ENCODE assay signal across 26 cellular contexts in genomic region chr1:33841516-33841915, GRCh38. TPM values are rescaled to one million over a fixed set of nuclear protein-coding genes. Genes with fewer than 3 reads are reported as not detected.
"Had no signal": no experiment of that assay in that cellular context is flagged by ENCODE, and none has a peak within 500 bp of the region (broad histone marks: within the 10 kb centered on the region; RNA-seq: fewer than 3 reads in every experiment).

No MANE protein-coding gene starts in this region.

- ATAC-seq: activated CD4-positive, CD25-positive, alpha-beta regulatory T cell treated with anti-CD3 and anti-CD28 coated beads, Interleukin-2, amount 50 U/mL, for 24 hours; activated CD8-positive, alpha-beta T cell treated with anti-CD3 and anti-CD28 coated beads, Interleukin-2, amount 10 ng/mL, durations not matched to agents 7 days and 5 days; body of pancreas; SK-N-SH treated with all-trans-retinoic acid at 6 μM for 48 hours had no signal

- DNase-seq: activated CD4-positive, alpha-beta T cell treated with anti-CD3 and anti-CD28 coated beads for 48 hours; activated CD4-positive, alpha-beta T cell treated with anti-CD3 and anti-CD28 coated beads, Interleukin-2, amount 50 U/mL, for 4 hours; activated CD8-positive, alpha-beta memory T cell treated with anti-CD3 and anti-CD28 coated beads, Interleukin-2, amount 50 U/mL, for 48 hours; activated CD8-positive, alpha-beta T cell treated with anti-CD3 and anti-CD28 coated beads, Interleukin-2, amount 10 ng/mL, durations not matched to agents 7 days and 5 days; activated naive CD4-positive, alpha-beta T cell treated with anti-CD3 and anti-CD28 coated beads, Interleukin-2, amount 50 U/mL, for 16 hours; activated naive CD8-positive, alpha-beta T cell treated with anti-CD3 and anti-CD28 coated beads, Interleukin-2, amount 10 ng/mL, durations not matched to agents 7 days and 5 days; activated T-cell treated with anti-CD3 and anti-CD28 coated beads, Interleukin-2, amount 50 U/mL, for 1 hour; aorta; body of pancreas; central memory CD4-positive, alpha-beta T cell; NCI-H1092; NCI-H1930; NCI-H69; NK-92 treated with Interleukin-12 subunit alpha and Interleukin-12 subunit beta, amount 100 ng/mL, for 24 hours; OCI-M1; Peyer's patch; SHP77; SW 1271 had no signal

- H3K9me3 ChIP-seq: body of pancreas, Peyer's patch, SJSA1 had no signal

- H3K27me3 ChIP-seq: body of pancreas, Peyer's patch, SJSA1 had no signal

- H3K27ac ChIP-seq: body of pancreas, Peyer's patch, SJSA1 had no signal

- H3K4me1 ChIP-seq: body of pancreas, Peyer's patch, SJSA1 had no signal

- H3K4me3 ChIP-seq: body of pancreas, Peyer's patch, SJSA1 had no signal

- H3K36me3 ChIP-seq: Peyer's patch, SJSA1 had no signal

RNA-seq across cellular contexts. Expression of gene HMGB4, which starts 22.4 kb away (rescaled TPM):
- total RNA-seq: activated CD8-positive, alpha-beta T cell treated with anti-CD3 and anti-CD28 coated beads, Interleukin-2, amount 10 ng/mL, durations not matched to agents 7 days and 5 days; activated naive CD8-positive, alpha-beta T cell treated with anti-CD3 and anti-CD28 coated beads, Interleukin-2, amount 10 ng/mL, durations not matched to agents 7 days and 5 days; aorta; body of pancreas; bronchial epithelial cell; chondrocyte; LHCN-M2; MCF 10A; Peyer's patch; SJSA1; T-helper 1 cell treated with Interleukin-12 subunit alpha and Interleukin-12 subunit beta and Interleukin-4 antibody, amounts not matched to agents 30 ng/mL and 1 ng/mL, for 36 hours had no signal
